In the genomic region with DNA sequence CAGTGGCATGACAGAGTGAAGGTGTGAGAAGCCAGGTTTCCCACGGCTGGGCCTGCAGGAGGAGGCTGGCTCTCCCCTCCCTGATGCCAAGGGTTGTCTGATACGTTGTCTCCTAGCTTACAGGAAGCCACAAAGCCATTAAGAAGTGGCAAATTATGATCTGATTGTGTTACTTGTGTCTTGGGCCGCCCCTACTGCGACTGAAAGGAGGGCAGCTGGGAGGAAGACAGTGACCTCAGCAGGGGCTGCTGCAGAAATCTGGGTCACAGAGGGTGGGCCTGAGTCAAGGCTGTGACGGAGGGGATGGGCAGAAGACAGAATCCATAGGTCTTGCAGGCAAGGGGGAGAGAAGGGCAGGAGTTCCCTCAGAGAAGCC, we compare ENCODE assay signal across 19 cellular contexts.
DNase-seq lines count a peak whose midpoint lies in the region; ATAC-seq, FAIRE-seq and TF ChIP-seq lines count a peak whose summit lies in the region.
"Had no signal": no experiment of that assay in that cellular context is flagged by ENCODE, and none has a peak within 500 bp of the region (broad histone marks: within the 10 kb centered on the region; RNA-seq: fewer than 3 reads in every experiment).

No MANE protein-coding gene starts in this region.

- no peak overlapping the region for H3K14ac ChIP-seq in H1 (ENCODE audit: insufficient read length)

- no peak overlapping the region; the same call in 1 of the 2 replicates for H3K27ac ChIP-seq in H1 (ENCODE audit: low read depth, low read length)
- H3K27ac ChIP-seq: Peyer's patch, sigmoid colon, suprapubic skin had no signal

- H2AK5ac ChIP-seq in H1 (ENCODE audit: low read depth, low read length) = peak overlapping the region; percentile 99

- H3K9ac ChIP-seq in H1 (replicated peaks in 1 of 4; ENCODE audit: extremely low read depth in 1 of 4, low read depth in 3 of 4, low read length in 3 of 4) = no peak overlapping the region; a peak in 1 of 7 replicates

- 76% methylated on average over 5 of the region's 5 CpGs; no CpG with 5 or more reads in 1 of the 2 experiments for WGBS in H1 (ENCODE audit: extremely low coverage in 1 of 2, insufficient coverage in 1 of 2, insufficient read length in 1 of 2, insufficient replicate concordance in 2 of 2, low coverage in 1 of 2, low lambda C conversion rate in 2 of 2, missing lambda C conversion rate in 1 of 2), 2 experiments

- H3K27me3 ChIP-seq in H1 (replicated peaks in 1 of 4; ENCODE audit: control insufficient read depth in 3 of 4, extremely low read depth in 1 of 4, insufficient read depth in 3 of 4, low read length in 3 of 4) = no peaks in the 10 kb centered on the region
- H3K27me3 ChIP-seq: Peyer's patch, sigmoid colon, suprapubic skin had no signal

- H2AFZ ChIP-seq in H1 (ENCODE audit: low read length) = no peak overlapping the region

- DNase-seq in activated naive CD8-positive, alpha-beta T cell treated with anti-CD3 and anti-CD28 coated beads, Interleukin-2, amount 10 ng/mL, durations not matched to agents 7 days and 5 days = no peak
- no peak for DNase-seq in activated naive CD8-positive, alpha-beta T cell treated with anti-CD3 and anti-CD28 coated beads for 36 hours
- DNase-seq in SK-N-DZ (ENCODE audit: low spot score) (peak; percentile 51), H1 (ENCODE audit: low read depth in 1 of 2, low spot score in 2 of 2) (no peak)
- no peak for DNase-seq in stimulated activated CD4-positive, alpha-beta T cell treated with anti-CD3 and anti-CD28 coated beads, Interleukin-2, amount 100 ng/mL, for 24 hours
- DNase-seq in stimulated activated CD8-positive, alpha-beta memory T cell treated with anti-CD3 and anti-CD28 coated beads, Interleukin-4, amount 100 ng/mL, for 48 hours = no peak
- DNase-seq: GOT3; hippocampal formation; MG63; NCI-H187 treated with DMSO at 0.1 percent for 48 hours; occipital lobe; sigmoid colon; stimulated activated CD4-positive, alpha-beta T cell treated with anti-CD3 and anti-CD28 coated beads, Interleukin-1b, Interleukin-23, amount 100 ng/mL, for 48 hours had no signal

- H4K8ac ChIP-seq in H1 (ENCODE audit: extremely low read depth, insufficient read depth, low read length) = no peak overlapping the region; the same call in 1 of the 2 replicates

- no peak for TF ChIP-seq CTCF in H1 (IDR thresholded peaks at IDR 0.05; ENCODE audit: control extremely low read depth in 1 of 3, insufficient read depth in 1 of 3, low read depth in 1 of 3, low read length in 3 of 3)

- peak; percentile 43 for ATAC-seq in activated naive CD8-positive, alpha-beta T cell treated with anti-CD3 and anti-CD28 coated beads, Interleukin-2, amount 10 ng/mL, durations not matched to agents 7 days and 5 days (ENCODE audit: low read depth)
- no peak for ATAC-seq in HG03432 (IDR thresholded peaks at IDR 0.05; ENCODE audit: unreplicated experiment)
- no peak for ATAC-seq in HG02610 (IDR thresholded peaks at IDR 0.05; ENCODE audit: unreplicated experiment)

- POLR2A ChIA-PET in activated naive CD8-positive, alpha-beta T cell treated with anti-CD3 and anti-CD28 coated beads, Interleukin-2, amount 10 ng/mL, durations not matched to agents 7 days and 5 days (lab: Charles Lee) = no interaction called here
- POLR2A ChIA-PET in H1 (lab: Charles Lee; ENCODE audit: partially characterized antibody) = no interaction called here

- H2BK5ac ChIP-seq in H1 (ENCODE audit: low read depth, low read length) = 0 out of 2 replicates have a peak overlapping the region, but pooled peaks have one; percentile 18

- H3K27me3 Mint-ChIP-seq in activated naive CD8-positive, alpha-beta T cell treated with anti-CD3 and anti-CD28 coated beads, Interleukin-2, amount 10 ng/mL, durations not matched to agents 7 days and 5 days = no peaks in the 10 kb centered on the region
- peaks cover 12% of the 10 kb centered on the region for H3K27me3 Mint-ChIP-seq in activated naive CD8-positive, alpha-beta T cell treated with anti-CD3 and anti-CD28 coated beads for 36 hours

- H4K91ac ChIP-seq in H1 (replicated peaks; ENCODE audit: insufficient read length, low read length) = peak overlapping the region; percentile 13

- H3K23ac ChIP-seq in H1 (ENCODE audit: insufficient read length) = no peak overlapping the region

- H3K4ac ChIP-seq in H1 (replicated peaks; ENCODE audit: insufficient read length, low read depth, low read length) = no peak overlapping the region

- peaks cover 6% of the 10 kb centered on the region; the same call in 1 of the 2 replicates for H3K23me2 ChIP-seq in H1 (ENCODE audit: low read depth, low read length)

- H3K36me3 ChIP-seq in H1 (ENCODE audit: control insufficient read depth in 2 of 4, insufficient read depth in 4 of 4, low read length in 3 of 4) = no peaks in the 10 kb centered on the region
- H3K36me3 ChIP-seq: MG63, Peyer's patch, sigmoid colon, suprapubic skin had no signal

- no peak for TF ChIP-seq RAD21 in H1 (IDR thresholded peaks at IDR 0.05 in 1 of 2, conservative IDR thresholded peaks at IDR 0.05 in 1 of 2; ENCODE audit: low read depth in 2 of 2, low read length in 2 of 2)

- peak overlapping the region; percentile 3 to 49; a peak in 3 of 4 replicates for H3K4me2 ChIP-seq in H1 (ENCODE audit: insufficient read depth in 1 of 2, low read depth in 2 of 2, low read length in 2 of 2)

- peaks cover 0 to 4% of the 10 kb centered on the region in 2 experiments for H4K20me1 ChIP-seq in H1 (replicated peaks in 1 of 2; ENCODE audit: control insufficient read depth in 1 of 2, insufficient read depth in 2 of 2, low read length in 2 of 2)

- H3K4me3 Mint-ChIP-seq in activated naive CD8-positive, alpha-beta T cell treated with anti-CD3 and anti-CD28 coated beads, Interleukin-2, amount 10 ng/mL, durations not matched to agents 7 days and 5 days = no peak overlapping the region
- H3K4me3 Mint-ChIP-seq in activated naive CD8-positive, alpha-beta T cell treated with anti-CD3 and anti-CD28 coated beads for 36 hours = no peak overlapping the region
- H3K4me3 Mint-ChIP-seq: mesothelial cell of epicardium had no signal

- no peak for TF ChIP-seq POLR2A in H1 (IDR thresholded peaks at IDR 0.05; ENCODE audit: control extremely low read depth in 1 of 2, low read depth in 2 of 2, low read length in 2 of 2)

- TF ChIP-seq EP300 in H1 (IDR thresholded peaks at IDR 0.05; ENCODE audit: borderline replicate concordance in 1 of 2, low read depth in 2 of 2, low read length in 2 of 2) = no peak

- H2BK20ac ChIP-seq in H1 (ENCODE audit: low read length) = no peak overlapping the region

- no peaks in the 10 kb centered on the region for H3K9me3 ChIP-seq in H1 (ENCODE audit: insufficient read depth in 2 of 2, low read depth in 1 of 2, low read length in 1 of 2)
- H3K9me3 ChIP-seq: MG63, Peyer's patch, sigmoid colon, suprapubic skin had no signal

- H3K36me3 Mint-ChIP-seq in activated naive CD8-positive, alpha-beta T cell treated with anti-CD3 and anti-CD28 coated beads, Interleukin-2, amount 10 ng/mL, durations not matched to agents 7 days and 5 days = no peaks in the 10 kb centered on the region
- H3K36me3 Mint-ChIP-seq in activated naive CD8-positive, alpha-beta T cell treated with anti-CD3 and anti-CD28 coated beads for 36 hours = no peaks in the 10 kb centered on the region
- H3K36me3 Mint-ChIP-seq: mesothelial cell of epicardium had no signal

- peak overlapping the region; percentile 77; the same call in 1 of the 2 replicates for H2BK12ac ChIP-seq in H1 (ENCODE audit: low read depth, low read length)

- peak overlapping the region; percentile 88 for H3K56ac ChIP-seq in H1 (replicated peaks; ENCODE audit: insufficient read length, low read depth, low read length)

- H3K9me3 Mint-ChIP-seq in activated naive CD8-positive, alpha-beta T cell treated with anti-CD3 and anti-CD28 coated beads, Interleukin-2, amount 10 ng/mL, durations not matched to agents 7 days and 5 days = no peaks in the 10 kb centered on the region
- no peaks in the 10 kb centered on the region for H3K9me3 Mint-ChIP-seq in activated naive CD8-positive, alpha-beta T cell treated with anti-CD3 and anti-CD28 coated beads for 36 hours

- no peak overlapping the region for H3K27ac Mint-ChIP-seq in activated naive CD8-positive, alpha-beta T cell treated with anti-CD3 and anti-CD28 coated beads, Interleukin-2, amount 10 ng/mL, durations not matched to agents 7 days and 5 days
- H3K27ac Mint-ChIP-seq in activated naive CD8-positive, alpha-beta T cell treated with anti-CD3 and anti-CD28 coated beads for 36 hours = no peak overlapping the region
- H3K27ac Mint-ChIP-seq: mesothelial cell of epicardium had no signal

- H2BK120ac ChIP-seq in H1 (replicated peaks; ENCODE audit: low read depth, low read length) = no peak overlapping the region

- H3K79me2 ChIP-seq in H1 (ENCODE audit: control insufficient read depth in 1 of 2, insufficient read depth in 2 of 2, low read length in 2 of 2) = no peaks in the 10 kb centered on the region

- no peak overlapping the region for H3K4me3 ChIP-seq in H1 (ENCODE audit: extremely low read depth in 1 of 4, insufficient read depth in 2 of 4, low read depth in 3 of 4, low read length in 4 of 4)
- H3K4me3 ChIP-seq: MG63, Peyer's patch, sigmoid colon, suprapubic skin had no signal

- peaks cover 0 to 14% (median 8%) of the 10 kb centered on the region in 4 experiments; a peak in 5 of 7 replicates for H3K4me1 ChIP-seq in H1 (replicated peaks in 1 of 4; ENCODE audit: control insufficient read depth in 3 of 4, insufficient read depth in 4 of 4, low read length in 3 of 4)
- H3K4me1 ChIP-seq: Peyer's patch, sigmoid colon, suprapubic skin had no signal

- 0 out of 2 replicates have a peak overlapping the region, but pooled peaks have one; percentile 20 for H2BK15ac ChIP-seq in H1 (ENCODE audit: low read length)

- H3K4me1 Mint-ChIP-seq in activated naive CD8-positive, alpha-beta T cell treated with anti-CD3 and anti-CD28 coated beads, Interleukin-2, amount 10 ng/mL, durations not matched to agents 7 days and 5 days = peaks cover 7% of the 10 kb centered on the region
- peaks cover 1% of the 10 kb centered on the region for H3K4me1 Mint-ChIP-seq in activated naive CD8-positive, alpha-beta T cell treated with anti-CD3 and anti-CD28 coated beads for 36 hours

- H4K5ac ChIP-seq in H1 (ENCODE audit: insufficient read length, low read depth, low read length) = no peak overlapping the region

- CTCF ChIA-PET in H1 (lab: Charles Lee; ENCODE audit: partially characterized antibody) = interaction anchor here (0.7 to 2.0 kb wide), 2 partner anchors 43 to 402 kb away, joined by 3 to 8 read pairs; no protein-coding TSS in a partner anchor

- H3K18ac ChIP-seq in H1 (ENCODE audit: extremely low read depth, low read length) = no peak overlapping the region

- no peak for FAIRE-seq in H1 (lab: Jason Lieb, UNC)
- FAIRE-seq: endometrium had no signal

- peaks cover 3% of the 10 kb centered on the region; the same call in 1 of the 2 replicates for H3K79me1 ChIP-seq in H1 (ENCODE audit: low read depth, low read length)

TF ChIP-seq in H1, 55 proteins besides CTCF, POLR2A, EP300 and RAD21 (continues in another document):
- TF ChIP-seq POU5F1 (IDR thresholded peaks at IDR 0.05; ENCODE audit: low read depth, low read length) (no peak), SAP30 (IDR thresholded peaks at IDR 0.05; ENCODE audit: insufficient read depth, insufficient replicate concordance, low read length) (no peak), RFX5 (IDR thresholded peaks at IDR 0.05; ENCODE audit: borderline replicate concordance, low read depth, low read length) (no peak), CREB1 (IDR thresholded peaks at IDR 0.05) (no peak), EZH2 (IDR thresholded peaks at IDR 0.05; ENCODE audit: low read depth, low read length, severe bottlenecking) (no peak)
